ENCODE assay signal across 31 cellular contexts in genomic region chr1:240956020-240956419, GRCh38.
"Had no signal": no experiment of that assay in that cellular context is flagged by ENCODE, and none has a peak within 500 bp of the region (broad histone marks: within the 10 kb centered on the region; RNA-seq: fewer than 3 reads in every experiment).

No MANE protein-coding gene starts in this region.

- H3K27me3 Mint-ChIP-seq: naive B cell; progenitor cell of endocrine pancreas; stimulated activated memory B cell treated with anti-CD40 and anti-IgM and Interleukin-4, amounts not matched to agents 10 μg/mL and 1 μg/mL and 100 μg/mL, for 72 hours; stimulated activated naive CD8-positive, alpha-beta T cell treated with anti-CD3 and anti-CD28 coated beads, Interleukin-15, amount 100 ng/mL, for 72 hours had no signal

- H3K4me1 Mint-ChIP-seq: immature natural killer cell; mesothelial cell of epicardium; naive B cell; natural killer cell; nephron progenitor cell; stimulated activated memory B cell treated with anti-CD40 and anti-IgM and Interleukin-4, amounts not matched to agents 10 μg/mL and 1 μg/mL and 100 μg/mL, for 72 hours; stimulated activated naive CD8-positive, alpha-beta T cell treated with anti-CD3 and anti-CD28 coated beads, Interleukin-15, amount 100 ng/mL, for 72 hours had no signal

- ATAC-seq: left colon; left lung; lower lobe of right lung; natural killer cell; right lobe of liver; stimulated activated memory B cell treated with anti-CD40 and anti-IgM and Interleukin-4, amounts not matched to agents 10 μg/mL and 1 μg/mL and 100 μg/mL, for 72 hours; stimulated activated naive CD8-positive, alpha-beta T cell treated with anti-CD3 and anti-CD28 coated beads, Interleukin-15, amount 100 ng/mL, for 72 hours had no signal

- H3K4me3 ChIP-seq: left lung, lower lobe of right lung, ovary, right atrium auricular region, right lobe of liver, smooth muscle cell, testis, thyroid gland, transverse colon, upper lobe of left lung, vagina had no signal

- H3K4me2 ChIP-seq: smooth muscle cell had no signal

- H3K9me3 ChIP-seq: left lung, lower lobe of right lung, ovary, right lobe of liver, testis, thyroid gland, transverse colon, upper lobe of left lung, vagina had no signal

- H3K4me3 Mint-ChIP-seq: immature natural killer cell; mesothelial cell of epicardium; naive B cell; natural killer cell; nephron progenitor cell; stimulated activated memory B cell treated with anti-CD40 and anti-IgM and Interleukin-4, amounts not matched to agents 10 μg/mL and 1 μg/mL and 100 μg/mL, for 72 hours; stimulated activated naive CD8-positive, alpha-beta T cell treated with anti-CD3 and anti-CD28 coated beads, Interleukin-15, amount 100 ng/mL, for 72 hours had no signal

- H3K27ac Mint-ChIP-seq: immature natural killer cell; mesothelial cell of epicardium; naive B cell; natural killer cell; nephron progenitor cell; progenitor cell of endocrine pancreas; stimulated activated memory B cell treated with anti-CD40 and anti-IgM and Interleukin-4, amounts not matched to agents 10 μg/mL and 1 μg/mL and 100 μg/mL, for 72 hours; stimulated activated naive CD8-positive, alpha-beta T cell treated with anti-CD3 and anti-CD28 coated beads, Interleukin-15, amount 100 ng/mL, for 72 hours had no signal

- H3K36me3 Mint-ChIP-seq: immature natural killer cell; mesothelial cell of epicardium; natural killer cell; stimulated activated memory B cell treated with anti-CD40 and anti-IgM and Interleukin-4, amounts not matched to agents 10 μg/mL and 1 μg/mL and 100 μg/mL, for 72 hours had no signal

- DNase-seq: hippocampal formation; immature natural killer cell; kidney; left colon; left lung; lower lobe of right lung; mammary epithelial cell; mesenchymal stem cell; naive B cell; natural killer cell; nephron progenitor cell; ovary; right lobe of liver; stimulated activated CD4-positive, alpha-beta T cell treated with anti-CD3 and anti-CD28 coated beads, Interleukin-1b, Interleukin-23, amount 100 ng/mL, for 48 hours; stimulated activated CD4-positive, alpha-beta T cell treated with anti-CD3 and anti-CD28 coated beads, Interleukin-2, amount 100 ng/mL, for 48 hours; stimulated activated CD4-positive, alpha-beta T cell treated with anti-CD3 and anti-CD28 coated beads, Interleukin-4, amount 100 ng/mL, for 4 hours; stimulated activated CD8-positive, alpha-beta memory T cell treated with anti-CD3 and anti-CD28 coated beads, Interleukin-4, amount 100 ng/mL, for 48 hours; stimulated activated naive CD4-positive, alpha-beta T cell treated with Interleukin-2 at 50 U/mL for 16 hours; stimulated activated naive CD8-positive, alpha-beta T cell treated with anti-CD3 and anti-CD28 coated beads, Interleukin-15, amount 100 ng/mL, for 72 hours; substantia nigra; testis; thyroid gland; transverse colon; upper lobe of left lung had no signal

- FAIRE-seq: islet of Langerhans, kidney had no signal

- H3K4me1 ChIP-seq: left lung, lower lobe of right lung, right atrium auricular region, right lobe of liver, testis, thyroid gland, transverse colon, upper lobe of left lung, vagina had no signal

- H3K36me3 ChIP-seq: left lung, lower lobe of right lung, ovary, right atrium auricular region, right lobe of liver, thyroid gland, transverse colon, upper lobe of left lung, vagina had no signal

- H3K27me3 ChIP-seq: left lung, ovary, right atrium auricular region, right lobe of liver, testis, thyroid gland, transverse colon, upper lobe of left lung, vagina had no signal

- H3K9me3 Mint-ChIP-seq: nephron progenitor cell; stimulated activated memory B cell treated with anti-CD40 and anti-IgM and Interleukin-4, amounts not matched to agents 10 μg/mL and 1 μg/mL and 100 μg/mL, for 72 hours; stimulated activated naive CD8-positive, alpha-beta T cell treated with anti-CD3 and anti-CD28 coated beads, Interleukin-15, amount 100 ng/mL, for 72 hours had no signal

- H3K27ac ChIP-seq: left lung, lower lobe of right lung, ovary, right atrium auricular region, right lobe of liver, testis, thyroid gland, transverse colon, upper lobe of left lung, vagina had no signal
